In the genomic region with DNA sequence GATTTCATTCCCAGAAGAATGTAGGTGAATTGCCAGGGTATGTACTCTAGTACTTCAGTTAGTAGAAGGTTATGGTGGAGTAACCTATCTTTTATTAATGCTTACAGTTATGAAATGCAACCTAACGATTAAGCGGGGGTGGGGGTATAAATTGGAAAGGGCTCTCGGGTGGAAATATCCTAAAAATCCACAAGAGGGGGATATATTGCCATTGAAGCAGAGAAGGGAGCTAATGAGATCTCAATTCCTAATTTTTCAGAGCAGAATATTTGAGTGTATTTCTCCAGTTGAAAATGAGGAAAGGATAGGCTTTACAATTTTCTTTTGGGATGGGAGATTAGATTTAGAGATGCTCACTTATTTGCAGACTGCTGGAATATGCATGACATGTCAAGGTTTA, we compare ENCODE assay signal across 10 cellular contexts.
A peak's percentile ranks its signal among the peaks of the same experiment; 100 is the strongest.
DNase-seq lines count a peak whose midpoint lies in the region; ATAC-seq and TF ChIP-seq lines count a peak whose summit lies in the region.
"Had no signal": no experiment of that assay in that cellular context is flagged by ENCODE, and none has a peak within 500 bp of the region (broad histone marks: within the 10 kb centered on the region; RNA-seq: fewer than 3 reads in every experiment).

No MANE protein-coding gene starts in this region.

- H3K36me3 ChIP-seq in Peyer's patch (no peaks in the 10 kb centered on the region), prostate gland (no peaks in the 10 kb centered on the region)

- ATAC-seq in HG03095 (IDR thresholded peaks at IDR 0.05; ENCODE audit: unreplicated experiment) = no peak

- H3K4me3 ChIP-seq in retinal pigment epithelial cell (ENCODE audit: low read length) (no peak overlapping the region), Peyer's patch (no peak overlapping the region), prostate gland (no peak overlapping the region)

- 15% methylated on average over 3 of the region's 3 CpGs for WGBS in prostate gland

- no peak overlapping the region for H3K27ac ChIP-seq in Peyer's patch
- no peak overlapping the region for H3K27ac ChIP-seq in prostate gland

- peaks cover 0 to 4% (median 0%) of the 10 kb centered on the region in 4 donors for H3K9me3 ChIP-seq in Peyer's patch
- H3K9me3 ChIP-seq in prostate gland = no peaks in the 10 kb centered on the region

- TF ChIP-seq CTCF in retinal pigment epithelial cell (conservative IDR thresholded peaks at IDR 0.05; ENCODE audit: low read depth, low read length) (peak; percentile 56), Peyer's patch (IDR thresholded peaks at IDR 0.05) (no peak), prostate gland (IDR thresholded peaks at IDR 0.05) (peak in 1 of 4 experiments; percentile 16)

- no peaks in the 10 kb centered on the region for H3K27me3 ChIP-seq in Peyer's patch
- H3K27me3 ChIP-seq in prostate gland (replicated peaks; ENCODE audit: insufficient read depth) = no peaks in the 10 kb centered on the region

- intact Hi-C loops in prostate gland (cut with DNase I) = no loop called here

- DNase-seq in NCI-H1417 (lab: John Stamatoyannopoulos, UW) (peak in 2 of 3 experiments; percentile 41 to 65), NCI-H1417 treated with DMSO at 0.1 percent for 48 hours (lab: John Stamatoyannopoulos, UW) (no peak), NCI-H2171 (lab: John Stamatoyannopoulos, UW) (peak; percentile 3), epidermal melanocyte (ENCODE audit: insufficient read length, low spot score) (peak; percentile 57), retinal pigment epithelial cell (ENCODE audit: low read depth) (no peak), Peyer's patch (no peak), prostate gland (ENCODE audit: low spot score) (no peak)
- DNase-seq: AML-193, NCI-H2227 treated with DMSO at 0.1 percent for 48 hours had no signal

- H3K4me1 ChIP-seq in Peyer's patch = no peaks in the 10 kb centered on the region
- H3K4me1 ChIP-seq in prostate gland (replicated peaks) = no peaks in the 10 kb centered on the region

- no peak for TF ChIP-seq POLR2A in Peyer's patch (IDR thresholded peaks at IDR 0.05)
- no peak for TF ChIP-seq POLR2A in prostate gland (IDR thresholded peaks at IDR 0.05)

Comparison
In these comparisons a context has a peak if more than half of its experiments do, and no peak if none do; other contexts are left out.
1. DNase-seq: peak in NCI-H1417 (2 of 3), NCI-H2171 (single experiment) and epidermal melanocyte (single experiment); none in NCI-H1417 treated with DMSO at 0.1 percent for 48 hours (single experiment), retinal pigment epithelial cell (single experiment), Peyer's patch (0 of 3) and prostate gland (single experiment).